Comparison of ENCODE assay signal across 20 cellular contexts in the genomic region with DNA sequence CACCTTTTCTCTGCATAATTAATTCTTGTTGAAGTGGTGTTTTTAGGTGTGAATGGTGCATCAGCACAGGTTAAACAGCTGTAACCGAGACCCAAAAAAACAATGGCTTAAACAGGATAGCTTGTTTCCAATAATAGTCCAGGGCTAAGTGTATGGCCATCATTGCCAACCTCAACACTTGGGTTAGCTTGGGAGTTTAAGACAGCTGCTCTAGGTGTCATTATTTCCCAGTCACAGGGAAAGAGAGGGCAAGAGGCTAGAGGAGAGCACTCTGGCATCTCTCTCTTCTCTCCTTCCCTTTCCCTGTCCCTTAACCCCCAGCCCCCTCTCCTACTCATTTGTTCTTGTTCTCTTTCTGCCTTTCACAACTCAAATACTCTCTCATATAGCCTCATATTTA. TPM values are rescaled to one million over a fixed set of nuclear protein-coding genes. Genes with fewer than 3 reads are reported as not detected.
DNase-seq lines count a peak whose midpoint lies in the region; ATAC-seq, FAIRE-seq and TF ChIP-seq lines count a peak whose summit lies in the region.
"Had no signal": no experiment of that assay in that cellular context is flagged by ENCODE, and none has a peak within 500 bp of the region (broad histone marks: within the 10 kb centered on the region; RNA-seq: fewer than 3 reads in every experiment).

No MANE protein-coding gene starts in this region.

- H3K27me3 ChIP-seq in adrenal gland (no peaks in the 10 kb centered on the region), skeletal muscle tissue (ENCODE audit: control insufficient read depth in 3 of 3, insufficient read depth in 3 of 3, low read length in 3 of 3) (no peaks in the 10 kb centered on the region)
- H3K27me3 ChIP-seq: BLaER1 treated with 17β-estradiol and CSF1 and Interleukin-3, amounts not matched to agents 10 nM and 100 nM; SJCRH30 had no signal

- peaks cover 0 to 4% of the 10 kb centered on the region in 2 donors for H3K36me3 ChIP-seq in adrenal gland (replicated peaks in 1 of 2)
- peaks cover 0 to 8% (median 0%) of the 10 kb centered on the region in 3 donors for H3K36me3 ChIP-seq in skeletal muscle tissue (ENCODE audit: control insufficient read depth in 3 of 3, insufficient read depth in 3 of 3, low read length in 3 of 3)

- H3K4me1 Mint-ChIP-seq in activated T-cell treated with anti-CD3 and anti-CD28 coated beads, Interleukin-2, amount 50 U/mL, for 24 hours (ENCODE audit: low read depth): peaks cover 50% of the 10 kb centered on the region
- H3K4me1 Mint-ChIP-seq in memory B cell: peaks cover 32% of the 10 kb centered on the region

- peak overlapping the region in 1 of 3 donors; percentile 8 for H3K9ac ChIP-seq in skeletal muscle tissue (ENCODE audit: low read depth in 1 of 3, low read length in 3 of 3)
- H3K9ac ChIP-seq: BLaER1 treated with 17β-estradiol and CSF1 and Interleukin-3, amounts not matched to agents 10 nM and 100 nM had no signal

- peak overlapping the region; percentile 23 for H3K27ac Mint-ChIP-seq in activated T-cell treated with anti-CD3 and anti-CD28 coated beads, Interleukin-2, amount 50 U/mL, for 24 hours
- peak overlapping the region; percentile 42 for H3K27ac Mint-ChIP-seq in memory B cell
- H3K27ac Mint-ChIP-seq: IgD-negative memory B cell had no signal

- no peaks in the 10 kb centered on the region for H3K9me3 Mint-ChIP-seq in activated T-cell treated with anti-CD3 and anti-CD28 coated beads, Interleukin-2, amount 50 U/mL, for 24 hours
- H3K9me3 Mint-ChIP-seq in memory B cell: no peaks in the 10 kb centered on the region
- H3K9me3 Mint-ChIP-seq: IgD-negative memory B cell had no signal

- H3K4me1 ChIP-seq in adrenal gland (replicated peaks in 1 of 2): peaks cover 13 to 30% of the 10 kb centered on the region in 2 donors
- peaks cover 7 to 8% (median 8%) of the 10 kb centered on the region in 3 donors for H3K4me1 ChIP-seq in skeletal muscle tissue (ENCODE audit: control insufficient read depth in 3 of 3, insufficient read depth in 3 of 3, low read length in 3 of 3)
- H3K4me1 ChIP-seq: SJCRH30 had no signal

- peaks cover 46% of the 10 kb centered on the region for H3K36me3 Mint-ChIP-seq in activated T-cell treated with anti-CD3 and anti-CD28 coated beads, Interleukin-2, amount 50 U/mL, for 24 hours (ENCODE audit: low read depth)
- peaks cover 22% of the 10 kb centered on the region for H3K36me3 Mint-ChIP-seq in memory B cell

- no peak for DNase-seq in activated T-cell treated with anti-CD3 and anti-CD28 coated beads, Interleukin-2, amount 50 U/mL, for 24 hours
- no peak for DNase-seq in activated T-cell treated with anti-CD3 and anti-CD28 coated beads, Interleukin-2, amount 50 U/mL, for 48 hours
- DNase-seq in adrenal gland: no peak
- DNase-seq in memory B cell (ENCODE audit: low spot score in 2 of 2): no peak
- DNase-seq in HTR-8/SVneo (ENCODE audit: insufficient read length, low spot score): no peak
- no peak for DNase-seq in DMS79 treated with DMSO at 0.1 percent for 48 hours (lab: John Stamatoyannopoulos, UW)
- DNase-seq in germinal center (ENCODE audit: low spot score): no peak
- DNase-seq: COR-L47; DMS153; NCI-H1105 treated with DMSO at 0.1 percent for 48 hours; NCI-H187 treated with DMSO at 0.1 percent for 48 hours; NCI-H2171; NCI-H446; NCI-H69; NK-92 treated with Interleukin-12 subunit alpha and Interleukin-12 subunit beta, amount 100 ng/mL, for 24 hours had no signal

- H3K27me3 Mint-ChIP-seq in activated T-cell treated with anti-CD3 and anti-CD28 coated beads, Interleukin-2, amount 50 U/mL, for 24 hours: no peaks in the 10 kb centered on the region
- no peaks in the 10 kb centered on the region for H3K27me3 Mint-ChIP-seq in memory B cell
- H3K27me3 Mint-ChIP-seq: IgD-negative memory B cell had no signal

- no peak overlapping the region for H3K4me3 Mint-ChIP-seq in activated T-cell treated with anti-CD3 and anti-CD28 coated beads, Interleukin-2, amount 50 U/mL, for 24 hours
- H3K4me3 Mint-ChIP-seq in memory B cell: no peak overlapping the region

- intact Hi-C loops in adrenal gland (cut with DNase I): no loop called here

- H3K27ac ChIP-seq in adrenal gland (peak overlapping the region in 3 of 5 donors; percentile 15 to 64 (median 39)), skeletal muscle tissue (ENCODE audit: low read depth, low read length) (peak overlapping the region; percentile 79)
- H3K27ac ChIP-seq: BLaER1 treated with 17β-estradiol and CSF1 and Interleukin-3, amounts not matched to agents 10 nM and 100 nM; SJCRH30 had no signal

- no peak for TF ChIP-seq POLR2A in adrenal gland (IDR thresholded peaks at IDR 0.05)

- 84 to 96% (median 94%) methylated on average over 1 of the region's 1 CpG for WGBS in adrenal gland, 4 donors

- FAIRE-seq in HTR-8/SVneo (lab: Jason Lieb, UNC): no peak
- FAIRE-seq: H54 had no signal

- ATAC-seq in memory B cell (ENCODE audit: low read depth): no peak

- no peak overlapping the region for H3K4me3 ChIP-seq in adrenal gland
- H3K4me3 ChIP-seq in skeletal muscle tissue (ENCODE audit: low read length in 3 of 3): no peak overlapping the region
- H3K4me3 ChIP-seq: BLaER1 treated with 17β-estradiol and CSF1 and Interleukin-3, amounts not matched to agents 10 nM and 100 nM; SJCRH30 had no signal

- H3K9me3 ChIP-seq in adrenal gland (replicated peaks in 1 of 3) (no peaks in the 10 kb centered on the region), skeletal muscle tissue (ENCODE audit: control insufficient read depth in 3 of 3, low read length in 3 of 3) (no peaks in the 10 kb centered on the region)
- H3K9me3 ChIP-seq: SJCRH30 had no signal

- no peak for TF ChIP-seq CTCF in adrenal gland (IDR thresholded peaks at IDR 0.05)

RNA-seq across cellular contexts. Expression of gene BIRC6, which starts 21.1 kb away (rescaled TPM):
- total RNA-seq in adrenal gland (100 to 1,000 TPM in 3 of 8 donors, 10 to 100 TPM in 5; 65.0 to 165 (median 88.7) TPM), skeletal muscle tissue (216 TPM)
- polyA plus RNA-seq in adrenal gland: 10 to 100 TPM; 14.2 to 57.3 (median 17.1) TPM
